Comparison of ENCODE assay signal across 34 cellular contexts in genomic region chr7:24670782-24671181, GRCh38.
"Had no signal": no experiment of that assay in that cellular context is flagged by ENCODE, and none has a peak within 500 bp of the region (broad histone marks: within the 10 kb centered on the region; RNA-seq: fewer than 3 reads in every experiment).

No MANE protein-coding gene starts in this region.

- H3K4me3 ChIP-seq: ascending aorta, breast epithelium, cardiac muscle cell, colonic mucosa, heart left ventricle had no signal

- H3K27ac Mint-ChIP-seq: activated CD4-positive, alpha-beta memory T cell treated with anti-CD3 and anti-CD28 coated beads for 36 hours; activated CD4-positive, alpha-beta T cell treated with anti-CD3 and anti-CD28 coated beads for 36 hours; activated CD4-positive, alpha-beta T cell treated with anti-CD3 and anti-CD28 coated beads, Interleukin-2, amount 10 ng/mL, durations not matched to agents 24 days and 14 days; activated CD8-positive, alpha-beta memory T cell treated with anti-CD3 and anti-CD28 coated beads, Interleukin-2, amount 10 ng/mL, durations not matched to agents 7 days and 5 days; activated CD8-positive, alpha-beta T cell treated with anti-CD3 and anti-CD28 coated beads, Interleukin-2, amount 10 ng/mL, durations not matched to agents 7 days and 5 days; activated naive CD4-positive, alpha-beta T cell treated with anti-CD3 and anti-CD28 coated beads for 36 hours; activated naive CD4-positive, alpha-beta T cell treated with anti-CD3 and anti-CD28 coated beads, Interleukin-2, amount 50 U/mL, for 24 hours; activated naive CD8-positive, alpha-beta T cell treated with anti-CD3 and anti-CD28 coated beads, Interleukin-2, amount 10 ng/mL, durations not matched to agents 7 days and 5 days; activated T-helper 1 cell treated with anti-CD3 and anti-CD28 coated beads, Interleukin-12 subunit alpha, Interleukin-12 subunit beta, Interleukin-2, Interleukin-4 antibody, amounts not matched to agents 30 ng/mL and 10 ng/mL and 1 ng/mL, durations not matched to agents 14 hours and 24 hours and 36 hours; activated T-helper 2 cell treated with anti-CD3 and anti-CD28 coated beads, Interferon-gamma antibody, Interleukin-2, Interleukin-4, amounts not matched to agents 10 μg/mL and 5 μg/mL and 100 μg/mL, durations not matched to agents 14 hours and 24 hours and 36 hours; brain; T-helper 17 cell; T-helper 2 cell treated with Interferon-gamma antibody and Interleukin-4, amounts not matched to agents 5 μg/mL and 100 μg/mL, for 36 hours had no signal

- DNase-seq: activated CD4-positive, alpha-beta memory T cell treated with anti-CD3 and anti-CD28 coated beads for 36 hours; activated CD4-positive, alpha-beta T cell treated with anti-CD3 and anti-CD28 coated beads for 36 hours; activated CD4-positive, alpha-beta T cell treated with anti-CD3 and anti-CD28 coated beads, Interleukin-2, amount 10 ng/mL, durations not matched to agents 24 days and 14 days; activated CD4-positive, CD25-positive, alpha-beta regulatory T cell; activated CD4-positive, CD25-positive, alpha-beta regulatory T cell treated with anti-CD3 and anti-CD28 coated beads, Interleukin-2, amount 50 U/mL, for 72 hours; activated CD8-positive, alpha-beta memory T cell treated with anti-CD3 and anti-CD28 coated beads, Interleukin-2, amount 10 ng/mL, durations not matched to agents 7 days and 5 days; activated CD8-positive, alpha-beta memory T cell treated with anti-CD3 and anti-CD28 coated beads, Interleukin-2, amount 50 U/mL, for 4 hours; activated CD8-positive, alpha-beta T cell treated with anti-CD3 and anti-CD28 coated beads, Interleukin-2, amount 10 ng/mL, durations not matched to agents 7 days and 5 days; activated effector memory CD4-positive, alpha-beta T cell treated with anti-CD3 and anti-CD28 coated beads, Interleukin-2, amount 50 U/mL, for 16 hours; activated naive CD4-positive, alpha-beta T cell treated with anti-CD3 and anti-CD28 coated beads for 36 hours; activated naive CD8-positive, alpha-beta T cell treated with anti-CD3 and anti-CD28 coated beads, Interleukin-2, amount 10 ng/mL, durations not matched to agents 7 days and 5 days; activated T-cell treated with anti-CD3 and anti-CD28 coated beads, Interleukin-2, amount 50 U/mL, for 1 hour; activated T-cell treated with anti-CD3 and anti-CD28 coated beads, Interleukin-2, amount 50 U/mL, for 48 hours; central memory CD4-positive, alpha-beta T cell; cerebellar nuclear complex; colonic mucosa; effector CD8-positive, alpha-beta T cell; foreskin fibroblast; heart left ventricle; T-helper 1 cell; T-helper 17 cell; T1000; WERI-Rb-1 had no signal

- H3K4me1 Mint-ChIP-seq: activated CD4-positive, alpha-beta T cell treated with anti-CD3 and anti-CD28 coated beads, Interleukin-2, amount 10 ng/mL, durations not matched to agents 24 days and 14 days; activated CD8-positive, alpha-beta memory T cell treated with anti-CD3 and anti-CD28 coated beads, Interleukin-2, amount 10 ng/mL, durations not matched to agents 7 days and 5 days; activated naive CD4-positive, alpha-beta T cell treated with anti-CD3 and anti-CD28 coated beads, Interleukin-2, amount 50 U/mL, for 24 hours; activated naive CD8-positive, alpha-beta T cell treated with anti-CD3 and anti-CD28 coated beads, Interleukin-2, amount 10 ng/mL, durations not matched to agents 7 days and 5 days had no signal

- H3K9me3 ChIP-seq: ascending aorta, breast epithelium, colonic mucosa, heart left ventricle had no signal

- H3K4me1 ChIP-seq: ascending aorta, breast epithelium, colonic mucosa had no signal

- H3K36me3 ChIP-seq: ascending aorta, breast epithelium, cardiac muscle cell, colonic mucosa, heart left ventricle, WERI-Rb-1 had no signal

- H3K27me3 ChIP-seq: ascending aorta, breast epithelium, cardiac muscle cell, colonic mucosa, heart left ventricle had no signal

- H3K27ac ChIP-seq: ascending aorta, breast epithelium, cardiac muscle cell, colonic mucosa, heart left ventricle, WERI-Rb-1 had no signal

- H3K9me3 Mint-ChIP-seq: activated CD4-positive, alpha-beta memory T cell treated with anti-CD3 and anti-CD28 coated beads for 36 hours; activated CD4-positive, alpha-beta T cell treated with anti-CD3 and anti-CD28 coated beads, Interleukin-2, amount 10 ng/mL, durations not matched to agents 24 days and 14 days; activated naive CD4-positive, alpha-beta T cell treated with anti-CD3 and anti-CD28 coated beads for 36 hours; activated naive CD4-positive, alpha-beta T cell treated with anti-CD3 and anti-CD28 coated beads, Interleukin-2, amount 50 U/mL, for 24 hours; activated naive CD8-positive, alpha-beta T cell treated with anti-CD3 and anti-CD28 coated beads, Interleukin-2, amount 10 ng/mL, durations not matched to agents 7 days and 5 days; activated T-helper 1 cell treated with anti-CD3 and anti-CD28 coated beads, Interleukin-12 subunit alpha, Interleukin-12 subunit beta, Interleukin-2, Interleukin-4 antibody, amounts not matched to agents 30 ng/mL and 10 ng/mL and 1 ng/mL, durations not matched to agents 14 hours and 24 hours and 36 hours; activated T-helper 2 cell treated with anti-CD3 and anti-CD28 coated beads, Interferon-gamma antibody, Interleukin-2, Interleukin-4, amounts not matched to agents 10 μg/mL and 5 μg/mL and 100 μg/mL, durations not matched to agents 14 hours and 24 hours and 36 hours; T-helper 2 cell treated with Interferon-gamma antibody and Interleukin-4, amounts not matched to agents 5 μg/mL and 100 μg/mL, for 36 hours had no signal

- H3K27me3 Mint-ChIP-seq: activated CD4-positive, alpha-beta memory T cell treated with anti-CD3 and anti-CD28 coated beads for 36 hours; activated CD4-positive, alpha-beta T cell treated with anti-CD3 and anti-CD28 coated beads for 36 hours; activated CD4-positive, alpha-beta T cell treated with anti-CD3 and anti-CD28 coated beads, Interleukin-2, amount 10 ng/mL, durations not matched to agents 24 days and 14 days; activated CD8-positive, alpha-beta memory T cell treated with anti-CD3 and anti-CD28 coated beads, Interleukin-2, amount 10 ng/mL, durations not matched to agents 7 days and 5 days; activated naive CD4-positive, alpha-beta T cell treated with anti-CD3 and anti-CD28 coated beads, Interleukin-2, amount 50 U/mL, for 24 hours; activated naive CD8-positive, alpha-beta T cell treated with anti-CD3 and anti-CD28 coated beads, Interleukin-2, amount 10 ng/mL, durations not matched to agents 7 days and 5 days; brain; T-helper 17 cell had no signal

- H3K4me3 Mint-ChIP-seq: activated CD4-positive, alpha-beta memory T cell treated with anti-CD3 and anti-CD28 coated beads for 36 hours; activated CD4-positive, alpha-beta T cell treated with anti-CD3 and anti-CD28 coated beads for 36 hours; activated CD4-positive, alpha-beta T cell treated with anti-CD3 and anti-CD28 coated beads, Interleukin-2, amount 10 ng/mL, durations not matched to agents 24 days and 14 days; activated CD8-positive, alpha-beta memory T cell treated with anti-CD3 and anti-CD28 coated beads, Interleukin-2, amount 10 ng/mL, durations not matched to agents 7 days and 5 days; activated CD8-positive, alpha-beta T cell treated with anti-CD3 and anti-CD28 coated beads, Interleukin-2, amount 10 ng/mL, durations not matched to agents 7 days and 5 days; activated naive CD4-positive, alpha-beta T cell treated with anti-CD3 and anti-CD28 coated beads for 36 hours; activated naive CD4-positive, alpha-beta T cell treated with anti-CD3 and anti-CD28 coated beads, Interleukin-2, amount 50 U/mL, for 24 hours; activated naive CD8-positive, alpha-beta T cell treated with anti-CD3 and anti-CD28 coated beads, Interleukin-2, amount 10 ng/mL, durations not matched to agents 7 days and 5 days; activated T-helper 1 cell treated with anti-CD3 and anti-CD28 coated beads, Interleukin-12 subunit alpha, Interleukin-12 subunit beta, Interleukin-2, Interleukin-4 antibody, amounts not matched to agents 30 ng/mL and 10 ng/mL and 1 ng/mL, durations not matched to agents 14 hours and 24 hours and 36 hours; brain; T-helper 17 cell; T-helper 2 cell treated with Interferon-gamma antibody and Interleukin-4, amounts not matched to agents 5 μg/mL and 100 μg/mL, for 36 hours had no signal

- FAIRE-seq: endometrium, frontal cortex had no signal

- H3K36me3 Mint-ChIP-seq: activated CD8-positive, alpha-beta memory T cell treated with anti-CD3 and anti-CD28 coated beads, Interleukin-2, amount 10 ng/mL, durations not matched to agents 7 days and 5 days had no signal

- ATAC-seq: activated CD4-positive, alpha-beta T cell treated with anti-CD3 and anti-CD28 coated beads for 36 hours; activated CD8-positive, alpha-beta memory T cell treated with anti-CD3 and anti-CD28 coated beads, Interleukin-2, amount 10 ng/mL, durations not matched to agents 7 days and 5 days; activated CD8-positive, alpha-beta T cell treated with anti-CD3 and anti-CD28 coated beads, Interleukin-2, amount 10 ng/mL, durations not matched to agents 7 days and 5 days; esophagus mucosa; heart left ventricle; T-helper 17 cell had no signal
